2 cellular contexts compared by ENCODE assay signal in the genomic region with DNA sequence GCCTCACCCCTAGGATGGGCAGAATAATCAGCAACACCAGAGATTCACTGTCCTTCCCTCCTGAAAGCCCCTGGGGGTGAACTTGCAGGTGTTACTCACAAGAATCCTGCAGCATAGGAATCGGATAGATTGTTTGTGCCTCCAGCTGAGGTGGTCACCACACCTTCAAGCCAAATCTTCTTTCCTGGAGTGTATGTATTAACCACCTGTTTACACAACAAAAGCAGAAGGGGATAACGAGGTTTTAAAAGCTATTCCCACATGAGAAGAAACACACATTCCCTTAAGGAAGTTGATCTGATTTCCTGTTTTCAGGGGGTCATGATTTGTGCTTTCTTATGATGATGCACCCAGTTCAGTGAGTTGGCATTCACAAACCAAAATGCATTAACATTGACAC.
TF ChIP-seq lines count a peak whose summit lies in the region.

No MANE protein-coding gene starts in this region.

TF ChIP-seq in GM23338, 12 proteins besides CTCF, POLR2A, EP300 and RAD21:
- 0 out of 2 replicates have a peak, but pooled peaks have one; percentile 54 for TF ChIP-seq NANOG (IDR thresholded peaks at IDR 0.05; ENCODE audit: borderline replicate concordance)
- TF ChIP-seq, protein P1, sequence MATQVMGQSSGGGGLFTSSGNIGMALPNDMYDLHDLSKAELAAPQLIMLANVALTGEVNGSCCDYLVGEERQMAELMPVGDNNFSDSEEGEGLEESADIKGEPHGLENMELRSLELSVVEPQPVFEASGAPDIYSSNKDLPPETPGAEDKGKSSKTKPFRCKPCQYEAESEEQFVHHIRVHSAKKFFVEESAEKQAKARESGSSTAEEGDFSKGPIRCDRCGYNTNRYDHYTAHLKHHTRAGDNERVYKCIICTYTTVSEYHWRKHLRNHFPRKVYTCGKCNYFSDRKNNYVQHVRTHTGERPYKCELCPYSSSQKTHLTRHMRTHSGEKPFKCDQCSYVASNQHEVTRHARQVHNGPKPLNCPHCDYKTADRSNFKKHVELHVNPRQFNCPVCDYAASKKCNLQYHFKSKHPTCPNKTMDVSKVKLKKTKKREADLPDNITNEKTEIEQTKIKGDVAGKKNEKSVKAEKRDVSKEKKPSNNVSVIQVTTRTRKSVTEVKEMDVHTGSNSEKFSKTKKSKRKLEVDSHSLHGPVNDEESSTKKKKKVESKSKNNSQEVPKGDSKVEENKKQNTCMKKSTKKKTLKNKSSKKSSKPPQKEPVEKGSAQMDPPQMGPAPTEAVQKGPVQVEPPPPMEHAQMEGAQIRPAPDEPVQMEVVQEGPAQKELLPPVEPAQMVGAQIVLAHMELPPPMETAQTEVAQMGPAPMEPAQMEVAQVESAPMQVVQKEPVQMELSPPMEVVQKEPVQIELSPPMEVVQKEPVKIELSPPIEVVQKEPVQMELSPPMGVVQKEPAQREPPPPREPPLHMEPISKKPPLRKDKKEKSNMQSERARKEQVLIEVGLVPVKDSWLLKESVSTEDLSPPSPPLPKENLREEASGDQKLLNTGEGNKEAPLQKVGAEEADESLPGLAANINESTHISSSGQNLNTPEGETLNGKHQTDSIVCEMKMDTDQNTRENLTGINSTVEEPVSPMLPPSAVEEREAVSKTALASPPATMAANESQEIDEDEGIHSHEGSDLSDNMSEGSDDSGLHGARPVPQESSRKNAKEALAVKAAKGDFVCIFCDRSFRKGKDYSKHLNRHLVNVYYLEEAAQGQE (IDR thresholded peaks at IDR 0.05; ENCODE audit: unreplicated experiment) = no peak
- TF ChIP-seq ZNF114 (CRISPR knock-in tag; IDR thresholded peaks at IDR 0.05) = no peak
- TF ChIP-seq POLR2AphosphoS5 (IDR thresholded peaks at IDR 0.05; ENCODE audit: low read depth) = no peak

TF ChIP-seq in H1, 55 proteins besides CTCF, POLR2A, EP300 and RAD21:
- no peak for TF ChIP-seq CREB1 (IDR thresholded peaks at IDR 0.05)
- TF ChIP-seq FOSL1 (IDR thresholded peaks at IDR 0.05; ENCODE audit: insufficient read depth, low read depth, low read length) = no peak
- TF ChIP-seq BCL11A (IDR thresholded peaks at IDR 0.05; ENCODE audit: low read depth in 2 of 2, low read length in 2 of 2) = no peak
- no peak for TF ChIP-seq TCF12 (IDR thresholded peaks at IDR 0.05; ENCODE audit: low read depth, low read length)
- TF ChIP-seq PHF8 (conservative IDR thresholded peaks at IDR 0.05; ENCODE audit: low read depth, low read length) = no peak
- TF ChIP-seq POLR2AphosphoS5 (IDR thresholded peaks at IDR 0.05; ENCODE audit: low read depth, low read length) = no peak
- no peak for TF ChIP-seq SRF (IDR thresholded peaks at IDR 0.05; ENCODE audit: low read depth, low read length)
- TF ChIP-seq RNF2 (IDR thresholded peaks at IDR 0.05; ENCODE audit: borderline replicate concordance, low read depth, low read length, missing control alignments, poor library complexity, severe bottlenecking) = no peak
- no peak for TF ChIP-seq SIX5 (IDR thresholded peaks at IDR 0.05; ENCODE audit: low read depth, low read length)
- TF ChIP-seq KDM5A (IDR thresholded peaks at IDR 0.05; ENCODE audit: low read length) = no peak
- no peak for TF ChIP-seq SUZ12 (IDR thresholded peaks at IDR 0.05; ENCODE audit: low read length)
- no peak for TF ChIP-seq GTF2F1 (IDR thresholded peaks at IDR 0.05; ENCODE audit: borderline replicate concordance, low read depth, low read length)
- no peak for TF ChIP-seq TAF7 (optimal IDR thresholded peaks at IDR 0.05; ENCODE audit: borderline replicate concordance, low read depth, low read length)
- TF ChIP-seq MAFK (IDR thresholded peaks at IDR 0.05; ENCODE audit: low read depth, low read length) = no peak
- TF ChIP-seq NANOG (IDR thresholded peaks at IDR 0.05; ENCODE audit: insufficient read depth, low read depth, low read length, poor library complexity, severe bottlenecking) = no peak
- TF ChIP-seq, protein P2, sequence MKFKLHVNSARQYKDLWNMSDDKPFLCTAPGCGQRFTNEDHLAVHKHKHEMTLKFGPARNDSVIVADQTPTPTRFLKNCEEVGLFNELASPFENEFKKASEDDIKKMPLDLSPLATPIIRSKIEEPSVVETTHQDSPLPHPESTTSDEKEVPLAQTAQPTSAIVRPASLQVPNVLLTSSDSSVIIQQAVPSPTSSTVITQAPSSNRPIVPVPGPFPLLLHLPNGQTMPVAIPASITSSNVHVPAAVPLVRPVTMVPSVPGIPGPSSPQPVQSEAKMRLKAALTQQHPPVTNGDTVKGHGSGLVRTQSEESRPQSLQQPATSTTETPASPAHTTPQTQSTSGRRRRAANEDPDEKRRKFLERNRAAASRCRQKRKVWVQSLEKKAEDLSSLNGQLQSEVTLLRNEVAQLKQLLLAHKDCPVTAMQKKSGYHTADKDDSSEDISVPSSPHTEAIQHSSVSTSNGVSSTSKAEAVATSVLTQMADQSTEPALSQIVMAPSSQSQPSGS (IDR thresholded peaks at IDR 0.05; ENCODE audit: low read length) = no peak
- TF ChIP-seq POU5F1 (IDR thresholded peaks at IDR 0.05; ENCODE audit: low read depth, low read length) = no peak
- no peak for TF ChIP-seq SAP30 (IDR thresholded peaks at IDR 0.05; ENCODE audit: insufficient read depth, insufficient replicate concordance, low read length)
